In genomic region chr1:205692406-205692805, GRCh38 we compare ENCODE assay signal across 24 cellular contexts.
"Had no signal": no experiment of that assay in that cellular context is flagged by ENCODE, and none has a peak within 500 bp of the region (broad histone marks: within the 10 kb centered on the region; RNA-seq: fewer than 3 reads in every experiment).

No MANE protein-coding gene starts in this region.

- DNase-seq: activated CD4-positive, alpha-beta memory T cell treated with anti-CD3 and anti-CD28 coated beads for 36 hours; activated CD4-positive, alpha-beta T cell treated with anti-CD3 and anti-CD28 coated beads, Interleukin-2, amount 10 ng/mL, durations not matched to agents 7 days and 5 days; activated CD4-positive, CD25-positive, alpha-beta regulatory T cell; activated CD8-positive, alpha-beta memory T cell treated with anti-CD3 and anti-CD28 coated beads for 24 hours; activated gamma-delta T cell; activated naive CD4-positive, alpha-beta T cell treated with anti-CD3 and anti-CD28 coated beads for 36 hours; activated T-cell treated with anti-CD3 and anti-CD28 coated beads, Interleukin-2, amount 50 U/mL, for 4 hours; brain microvascular endothelial cell; MV-4-11; NCI-H1105; NCI-H1436; NCI-H1694 treated with DMSO at 0.1 percent for 48 hours; NCI-H2029 treated with DMSO at 0.1 percent for 48 hours; NCI-H345; NCI-H510A; NCI-H526 treated with DMSO at 0.1 percent for 48 hours; NCI-H82; SIG-M5; T-cell; T-helper 2 cell; T1000 had no signal

- H3K4me3 ChIP-seq: cardiac muscle cell had no signal

- FAIRE-seq: colon had no signal

- H3K27me3 ChIP-seq: brain microvascular endothelial cell, cardiac muscle cell had no signal

- H3K27ac ChIP-seq: brain microvascular endothelial cell, cardiac muscle cell had no signal

- ATAC-seq: activated T-cell treated with anti-CD3 and anti-CD28 coated beads, Interleukin-2, amount 50 U/mL, for 4 hours; activated T-helper 17 cell treated with anti-CD3 and anti-CD28 coated beads, Interleukin-2, amount 50 U/mL, for 72 hours; T-cell had no signal

- H3K36me3 ChIP-seq: brain microvascular endothelial cell, cardiac muscle cell had no signal
